ENCODE assay signal across 25 cellular contexts in genomic region chr6:37889015-37889885, GRCh38.
DNase-seq lines count a peak whose midpoint lies in the region; ATAC-seq, FAIRE-seq and TF ChIP-seq lines count a peak whose summit lies in the region.
"Had no signal": no experiment of that assay in that cellular context is flagged by ENCODE, and none has a peak within 500 bp of the region (broad histone marks: within the 10 kb centered on the region; RNA-seq: fewer than 3 reads in every experiment).

No MANE protein-coding gene starts in this region.

- peaks cover 70% of the 10 kb centered on the region for H4K20me1 ChIP-seq in osteoblast (ENCODE audit: insufficient read depth, low read length)

- no peaks in the 10 kb centered on the region for H3K36me3 ChIP-seq in osteoblast (ENCODE audit: insufficient read depth, low read length)
- H3K36me3 ChIP-seq: adrenal gland, esophagus muscularis mucosa, prostate gland, SJSA1 had no signal

- no peaks in the 10 kb centered on the region for H3K27me3 ChIP-seq in osteoblast (ENCODE audit: insufficient read depth, low read length)
- H3K27me3 ChIP-seq: adrenal gland; BLaER1 treated with 17β-estradiol and CSF1 and Interleukin-3, amounts not matched to agents 10 nM and 100 nM; esophagus muscularis mucosa; SJSA1 had no signal

- H3K4me3 ChIP-seq in osteoblast (ENCODE audit: insufficient read depth, low read length): no peak overlapping the region
- H3K4me3 ChIP-seq: adrenal gland; BLaER1 treated with 17β-estradiol and CSF1 and Interleukin-3, amounts not matched to agents 10 nM and 100 nM; esophagus muscularis mucosa; PC-9; prostate gland; SJSA1 had no signal

- H3K4me2 ChIP-seq in osteoblast (ENCODE audit: insufficient read depth, low read length): peak overlapping the region; percentile 12
- H3K4me2 ChIP-seq: PC-9 had no signal

- peaks cover 97% of the 10 kb centered on the region for H3K79me2 ChIP-seq in osteoblast (ENCODE audit: insufficient read depth, low read length)

- no peak for TF ChIP-seq CTCF in osteoblast (IDR thresholded peaks at IDR 0.05; ENCODE audit: extremely low read depth, low read depth, low read length)

- no peak overlapping the region for H2AFZ ChIP-seq in osteoblast (ENCODE audit: low read length)
- H2AFZ ChIP-seq: PC-9 had no signal

- DNase-seq in epithelial cell of prostate (ENCODE audit: low read depth, low spot score) (no peak), osteoblast (ENCODE audit: insufficient read length, low spot score, missing footprints) (peak; percentile 13), NCI-H2227 (lab: John Stamatoyannopoulos, UW; ENCODE audit: unreplicated experiment) (no peak), RPMI8226 (no peak), 8988T (no peak)
- no peak for DNase-seq in activated CD8-positive, alpha-beta memory T cell treated with anti-CD3 and anti-CD28 coated beads, Interleukin-2, amount 50 U/mL, for 48 hours
- DNase-seq: activated CD4-positive, alpha-beta T cell treated with anti-CD3 and anti-CD28 coated beads, Interleukin-2, amount 50 U/mL, for 4 hours; activated gamma-delta T cell treated with Interleukin-2 at 50 U/mL for 16 hours; central memory CD4-positive, alpha-beta T cell; EL; glutamatergic neuron; left colon; NCI-H1694; nephron progenitor cell; PC-9; stimulated activated CD4-positive, alpha-beta T cell treated with anti-CD3 and anti-CD28 coated beads, Interleukin-12 subunit alpha, Interleukin-12 subunit beta, amount 100 ng/mL, for 4 hours; T-helper 2 cell had no signal

- peak; percentile 56 for ATAC-seq in SK-N-SH treated with all-trans-retinoic acid at 6 μM for 48 hours
- ATAC-seq: left colon had no signal

- peak; percentile 41 for FAIRE-seq in G401.6 (lab: Jason Lieb, UNC)
- FAIRE-seq: GM18507 had no signal

- H3K9me3 ChIP-seq in osteoblast (ENCODE audit: low read depth, low read length): no peaks in the 10 kb centered on the region
- H3K9me3 ChIP-seq: prostate gland, SJSA1 had no signal

- peak overlapping the region; percentile 47 for H3K27ac ChIP-seq in epithelial cell of prostate
- no peak overlapping the region for H3K27ac ChIP-seq in osteoblast (ENCODE audit: low read depth, low read length)
- H3K27ac ChIP-seq: BLaER1 treated with 17β-estradiol and CSF1 and Interleukin-3, amounts not matched to agents 10 nM and 100 nM; esophagus muscularis mucosa; PC-9; prostate gland; SJSA1 had no signal

- H3K4me1 ChIP-seq in osteoblast (ENCODE audit: insufficient read depth, low read length): peaks cover 7% of the 10 kb centered on the region
- H3K4me1 ChIP-seq: SJSA1 had no signal

TF ChIP-seq in SK-N-SH treated with all-trans-retinoic acid at 6 μM for 48 hours, 23 proteins besides CTCF, POLR2A, EP300 and RAD21:
- no peak for TF ChIP-seq ZNF70 (CRISPR knock-in tag; IDR thresholded peaks at IDR 0.05)
- no peak for TF ChIP-seq RARB (CRISPR knock-in tag; IDR thresholded peaks at IDR 0.05)
- TF ChIP-seq ZNF8 (CRISPR knock-in tag; IDR thresholded peaks at IDR 0.05): no peak
- no peak for TF ChIP-seq TCF4 (CRISPR knock-in tag; IDR thresholded peaks at IDR 0.05; ENCODE audit: borderline replicate concordance)
- TF ChIP-seq ZC3H10 (CRISPR knock-in tag; IDR thresholded peaks at IDR 0.05): no peak
